Comparison of ENCODE assay signal across 11 cellular contexts in the genomic region with DNA sequence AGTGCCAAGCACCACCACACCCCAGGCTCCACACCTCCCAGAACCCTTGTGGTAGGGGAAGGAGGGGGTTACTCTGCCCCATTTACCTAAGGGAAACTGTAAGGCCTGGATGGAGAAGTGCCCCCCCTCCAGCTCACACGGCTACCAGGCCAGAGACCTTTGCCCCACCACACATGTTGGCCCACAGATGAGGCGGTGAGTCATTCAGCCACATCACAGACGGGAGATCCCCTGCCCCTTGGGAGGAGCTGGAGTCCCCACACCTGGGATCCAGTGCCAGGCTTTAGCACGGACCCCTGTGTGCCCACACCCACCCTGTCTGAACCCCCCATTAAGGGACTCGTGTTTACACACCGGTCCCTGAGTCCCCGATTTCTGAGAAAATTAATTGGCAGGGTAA. TPM values are rescaled to one million over a fixed set of nuclear protein-coding genes. Genes with fewer than 3 reads are reported as not detected.
DNase-seq lines count a peak whose midpoint lies in the region; TF ChIP-seq lines count a peak whose summit lies in the region.
"Had no signal": no experiment of that assay in that cellular context is flagged by ENCODE, and none has a peak within 500 bp of the region (broad histone marks: within the 10 kb centered on the region; RNA-seq: fewer than 3 reads in every experiment).

No MANE protein-coding gene starts in this region.

- no peaks in the 10 kb centered on the region for H3K36me3 ChIP-seq in fibroblast of lung (ENCODE audit: control insufficient read depth, insufficient read depth, low read length)
- H3K36me3 ChIP-seq: suprapubic skin had no signal

- no peaks in the 10 kb centered on the region for H3K9me3 Mint-ChIP-seq in endothelial cell (ENCODE audit: unreplicated experiment)
- no peaks in the 10 kb centered on the region for H3K9me3 Mint-ChIP-seq in activated T-helper 1 cell treated with anti-CD3 and anti-CD28 coated beads, Interleukin-12 subunit alpha, Interleukin-12 subunit beta, Interleukin-2, Interleukin-4 antibody, amounts not matched to agents 30 ng/mL and 10 ng/mL and 1 ng/mL, durations not matched to agents 14 hours and 24 hours and 36 hours
- H3K9me3 Mint-ChIP-seq: dendritic cell treated with granulocyte-macrophage colony-stimulating factor and Interleukin-4, amounts not matched to agents 40 ng/mL and 50 ng/mL, for 4 days had no signal

- no peaks in the 10 kb centered on the region for H3K4me1 ChIP-seq in fibroblast of lung (ENCODE audit: control insufficient read depth, extremely low read depth, insufficient read depth, low read length)

- H3K27me3 Mint-ChIP-seq in endothelial cell (ENCODE audit: unreplicated experiment): peaks cover 20% of the 10 kb centered on the region
- H3K27me3 Mint-ChIP-seq in activated T-helper 1 cell treated with anti-CD3 and anti-CD28 coated beads, Interleukin-12 subunit alpha, Interleukin-12 subunit beta, Interleukin-2, Interleukin-4 antibody, amounts not matched to agents 30 ng/mL and 10 ng/mL and 1 ng/mL, durations not matched to agents 14 hours and 24 hours and 36 hours (ENCODE audit: insufficient read depth): peaks cover 31% of the 10 kb centered on the region

- peaks cover 21% of the 10 kb centered on the region for H3K27me3 ChIP-seq in fibroblast of lung (ENCODE audit: control insufficient read depth, insufficient read depth, low read length)

- no peaks in the 10 kb centered on the region for H3K4me1 Mint-ChIP-seq in endothelial cell (ENCODE audit: unreplicated experiment)
- no peaks in the 10 kb centered on the region for H3K4me1 Mint-ChIP-seq in activated T-helper 1 cell treated with anti-CD3 and anti-CD28 coated beads, Interleukin-12 subunit alpha, Interleukin-12 subunit beta, Interleukin-2, Interleukin-4 antibody, amounts not matched to agents 30 ng/mL and 10 ng/mL and 1 ng/mL, durations not matched to agents 14 hours and 24 hours and 36 hours (ENCODE audit: low read depth)
- H3K4me1 Mint-ChIP-seq: CD4-positive, alpha-beta memory T cell had no signal

- TF ChIP-seq CTCF in fibroblast of lung (conservative IDR thresholded peaks at IDR 0.05 in 1 of 2, IDR thresholded peaks at IDR 0.05 in 1 of 2; ENCODE audit: low read depth in 1 of 2, low read length in 2 of 2): no peak
- TF ChIP-seq CTCF in endothelial cell (IDR thresholded peaks at IDR 0.05; ENCODE audit: unreplicated experiment): no peak

- intact Hi-C loops in activated T-helper 1 cell treated with anti-CD3 and anti-CD28 coated beads, Interleukin-12 subunit alpha, Interleukin-12 subunit beta, Interleukin-2, Interleukin-4 antibody, amounts not matched to agents 30 ng/mL and 10 ng/mL and 1 ng/mL, durations not matched to agents 14 hours and 24 hours and 36 hours (cut with micrococcal nuclease): no loop called here

- no peaks in the 10 kb centered on the region for H3K36me3 Mint-ChIP-seq in endothelial cell (ENCODE audit: low read depth, unreplicated experiment)
- H3K36me3 Mint-ChIP-seq in activated T-helper 1 cell treated with anti-CD3 and anti-CD28 coated beads, Interleukin-12 subunit alpha, Interleukin-12 subunit beta, Interleukin-2, Interleukin-4 antibody, amounts not matched to agents 30 ng/mL and 10 ng/mL and 1 ng/mL, durations not matched to agents 14 hours and 24 hours and 36 hours (ENCODE audit: low read depth): no peaks in the 10 kb centered on the region
- H3K36me3 Mint-ChIP-seq: CD4-positive, alpha-beta memory T cell had no signal

- no peaks in the 10 kb centered on the region for H4K20me1 ChIP-seq in fibroblast of lung (ENCODE audit: control insufficient read depth, extremely low read depth, insufficient read depth, low read length)

- no peak overlapping the region for H3K4me2 ChIP-seq in fibroblast of lung (ENCODE audit: extremely low read depth, insufficient read depth, low read length)

- H3K27ac Mint-ChIP-seq in endothelial cell (ENCODE audit: unreplicated experiment): no peak overlapping the region
- H3K27ac Mint-ChIP-seq in activated T-helper 1 cell treated with anti-CD3 and anti-CD28 coated beads, Interleukin-12 subunit alpha, Interleukin-12 subunit beta, Interleukin-2, Interleukin-4 antibody, amounts not matched to agents 30 ng/mL and 10 ng/mL and 1 ng/mL, durations not matched to agents 14 hours and 24 hours and 36 hours: no peak overlapping the region
- H3K27ac Mint-ChIP-seq: CD4-positive, alpha-beta memory T cell; dendritic cell treated with granulocyte-macrophage colony-stimulating factor and Interleukin-4, amounts not matched to agents 40 ng/mL and 50 ng/mL, for 4 days had no signal

- peak; percentile 40 for DNase-seq in stimulated activated CD4-positive, alpha-beta T cell treated with anti-CD3 and anti-CD28 coated beads, Interleukin-15, amount 100 ng/mL, for 24 hours
- DNase-seq in stimulated activated CD4-positive, alpha-beta T cell treated with anti-CD3 and anti-CD28 coated beads, Interleukin-12 subunit alpha, Interleukin-12 subunit beta, amount 100 ng/mL, for 4 hours: no peak
- peak; percentile 65 for DNase-seq in NOMO-1 treated with dmso at 0.1 percent for 144 hours (lab: John Stamatoyannopoulos, UW; ENCODE audit: unreplicated experiment)
- DNase-seq in fibroblast of lung (ENCODE audit: low read depth in 2 of 2): peak; percentile 39 to 52
- no peak for DNase-seq in activated effector memory CD4-positive, alpha-beta T cell treated with Interleukin-2 at 50 U/mL for 16 hours
- no peak for DNase-seq in endothelial cell (ENCODE audit: low spot score)
- DNase-seq in NCI-H1417 (lab: John Stamatoyannopoulos, UW): no peak
- no peak for DNase-seq in activated T-helper 1 cell treated with anti-CD3 and anti-CD28 coated beads, Interleukin-12 subunit alpha, Interleukin-12 subunit beta, Interleukin-2, Interleukin-4 antibody, amounts not matched to agents 30 ng/mL and 10 ng/mL and 1 ng/mL, durations not matched to agents 14 hours and 24 hours and 36 hours (ENCODE audit: low spot score)
- DNase-seq: CD4-positive, alpha-beta memory T cell had no signal

- H3K27ac ChIP-seq in fibroblast of lung (ENCODE audit: insufficient read depth, low read length): no peak overlapping the region
- H3K27ac ChIP-seq: suprapubic skin had no signal

- no peak overlapping the region for H3K4me3 ChIP-seq in fibroblast of lung (replicated peaks in 1 of 4; ENCODE audit: control extremely low read depth in 1 of 4, insufficient read depth in 1 of 4, low read depth in 3 of 4, low read length in 4 of 4)
- H3K4me3 ChIP-seq: suprapubic skin had no signal

- H3K4me3 Mint-ChIP-seq in endothelial cell (ENCODE audit: unreplicated experiment): no peak overlapping the region
- no peak overlapping the region for H3K4me3 Mint-ChIP-seq in activated T-helper 1 cell treated with anti-CD3 and anti-CD28 coated beads, Interleukin-12 subunit alpha, Interleukin-12 subunit beta, Interleukin-2, Interleukin-4 antibody, amounts not matched to agents 30 ng/mL and 10 ng/mL and 1 ng/mL, durations not matched to agents 14 hours and 24 hours and 36 hours
- H3K4me3 Mint-ChIP-seq: CD4-positive, alpha-beta memory T cell; dendritic cell treated with granulocyte-macrophage colony-stimulating factor and Interleukin-4, amounts not matched to agents 40 ng/mL and 50 ng/mL, for 4 days had no signal

- H3K9me3 ChIP-seq in fibroblast of lung (ENCODE audit: control insufficient read depth, insufficient read depth, low read depth, low read length): no peaks in the 10 kb centered on the region
- H3K9me3 ChIP-seq: suprapubic skin had no signal

- H3K9ac ChIP-seq in fibroblast of lung (ENCODE audit: insufficient read depth, low read length): no peak overlapping the region

- H3K79me2 ChIP-seq in fibroblast of lung (ENCODE audit: control insufficient read depth, insufficient read depth, low read length): no peaks in the 10 kb centered on the region

- no peak overlapping the region for H2AFZ ChIP-seq in fibroblast of lung (ENCODE audit: low read length)

RNA-seq across cellular contexts. Expression of a gene that starts 24.9 kb away (rescaled TPM):
- 31.1 and 31.5 TPM in 2 replicates for total RNA-seq in fibroblast of lung
- polyA plus RNA-seq in fibroblast of lung: 5.2 and 8.6 TPM in 2 replicates
- 9.0 and 12.6 TPM in 2 replicates for polyA plus RNA-seq in fibroblast of lung (2012)
- polyA minus RNA-seq in fibroblast of lung (ENCODE audit: low replicate concordance): 1.1 and 2.5 TPM in 2 replicates
- 25.3 TPM for total RNA-seq in endothelial cell (ENCODE audit: unreplicated experiment)
- total RNA-seq in activated T-helper 1 cell treated with anti-CD3 and anti-CD28 coated beads, Interleukin-12 subunit alpha, Interleukin-12 subunit beta, Interleukin-2, Interleukin-4 antibody, amounts not matched to agents 30 ng/mL and 10 ng/mL and 1 ng/mL, durations not matched to agents 14 hours and 24 hours and 36 hours: 3.1 and 3.9 TPM in 2 replicates

Comparison
In these comparisons a context has a peak if more than half of its experiments do, and no peak if none do; other contexts are left out.
1. DNase-seq: peak in stimulated activated CD4-positive, alpha-beta T cell treated with anti-CD3 and anti-CD28 coated beads, Interleukin-15, amount 100 ng/mL, for 24 hours (single experiment), NOMO-1 treated with dmso at 0.1 percent for 144 hours (single experiment) and fibroblast of lung (2 of 2); none in stimulated activated CD4-positive, alpha-beta T cell treated with anti-CD3 and anti-CD28 coated beads, Interleukin-12 subunit alpha, Interleukin-12 subunit beta, amount 100 ng/mL, for 4 hours (single experiment), activated effector memory CD4-positive, alpha-beta T cell treated with Interleukin-2 at 50 U/mL for 16 hours (single experiment), endothelial cell (single experiment), NCI-H1417 (0 of 3) and activated T-helper 1 cell treated with anti-CD3 and anti-CD28 coated beads, Interleukin-12 subunit alpha, Interleukin-12 subunit beta, Interleukin-2, Interleukin-4 antibody, amounts not matched to agents 30 ng/mL and 10 ng/mL and 1 ng/mL, durations not matched to agents 14 hours and 24 hours and 36 hours (single experiment).